14 cellular contexts compared by ENCODE assay signal in the genomic region with DNA sequence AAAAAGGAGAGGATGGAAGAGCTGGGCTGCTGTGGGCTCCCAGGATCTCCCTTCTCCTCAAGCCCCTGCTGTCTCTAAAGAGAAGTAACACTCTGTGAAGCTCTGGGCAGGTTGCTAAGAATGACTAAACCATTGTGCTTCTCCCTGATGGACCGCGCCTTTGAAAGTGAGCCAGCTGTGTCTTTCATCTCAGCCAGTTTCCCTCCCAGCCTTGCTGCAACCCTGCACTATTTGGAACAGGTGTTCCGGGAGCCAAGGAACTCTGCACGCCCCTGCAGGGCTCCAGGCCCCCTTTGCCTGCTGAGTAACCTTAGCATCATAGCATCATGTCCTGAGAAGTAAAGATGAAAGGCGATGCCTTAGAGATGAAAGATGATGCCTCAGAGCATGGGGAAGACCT. TPM values are rescaled to one million over a fixed set of nuclear protein-coding genes. Genes with fewer than 3 reads are reported as not detected.
DNase-seq lines count a peak whose midpoint lies in the region; ATAC-seq, FAIRE-seq and TF ChIP-seq lines count a peak whose summit lies in the region.
"Had no signal": no experiment of that assay in that cellular context is flagged by ENCODE, and none has a peak within 500 bp of the region (broad histone marks: within the 10 kb centered on the region; RNA-seq: fewer than 3 reads in every experiment).

No MANE protein-coding gene starts in this region.

- H3K36me3 Mint-ChIP-seq in astrocyte (ENCODE audit: low read depth, unreplicated experiment) = no peaks in the 10 kb centered on the region
- H3K36me3 Mint-ChIP-seq in activated T-cell treated with anti-CD3 and anti-CD28 coated beads, Interleukin-2, amount 50 U/mL, for 24 hours (ENCODE audit: low read depth) = no peaks in the 10 kb centered on the region
- H3K36me3 Mint-ChIP-seq: CD4-positive, alpha-beta memory T cell; immature natural killer cell; natural killer cell had no signal

- CTCF ChIA-PET in SK-N-SH (lab: Yijun Ruan, JAX) = no interaction called here

- H3K4me1 ChIP-seq in astrocyte (ENCODE audit: insufficient read depth, low read length) (peaks cover 8% of the 10 kb centered on the region), SK-N-SH (ENCODE audit: control insufficient read depth in 1 of 2, insufficient read depth in 2 of 2, low read depth in 1 of 2, low read length in 1 of 2) (peaks cover 0 to 17% of the 10 kb centered on the region in 2 experiments; a peak in 2 of 4 replicates)
- H3K4me1 ChIP-seq: adrenal gland had no signal

- H3K27me3 ChIP-seq in astrocyte (ENCODE audit: insufficient read depth, low read length) = peaks cover 4% of the 10 kb centered on the region
- no peaks in the 10 kb centered on the region; the same call in 1 of the 2 replicates for H3K27me3 ChIP-seq in SK-N-SH (ENCODE audit: insufficient read depth)
- H3K27me3 ChIP-seq: adrenal gland had no signal

- H3K4me2 ChIP-seq in astrocyte (ENCODE audit: low read length) (no peak overlapping the region), SK-N-SH (no peak overlapping the region)

- H3K27ac ChIP-seq in astrocyte (ENCODE audit: low read depth, low read length) = no peak overlapping the region
- H3K27ac ChIP-seq in SK-N-SH (ENCODE audit: low read depth in 2 of 2, low read length in 1 of 2) = no peak overlapping the region
- H3K27ac ChIP-seq: adrenal gland had no signal

- no peak for TF ChIP-seq RAD21 in SK-N-SH (IDR thresholded peaks at IDR 0.05; ENCODE audit: low read length)

- peaks cover 2% of the 10 kb centered on the region for H3K9me3 Mint-ChIP-seq in astrocyte (ENCODE audit: unreplicated experiment)
- no peaks in the 10 kb centered on the region for H3K9me3 Mint-ChIP-seq in activated T-cell treated with anti-CD3 and anti-CD28 coated beads, Interleukin-2, amount 50 U/mL, for 24 hours
- H3K9me3 Mint-ChIP-seq: natural killer cell had no signal

- no peaks in the 10 kb centered on the region for H3K9me2 ChIP-seq in SK-N-SH

- H3K79me2 ChIP-seq in astrocyte (ENCODE audit: insufficient read depth, low read length) (no peaks in the 10 kb centered on the region), SK-N-SH (ENCODE audit: insufficient read depth) (no peaks in the 10 kb centered on the region)

- TF ChIP-seq CTCF in AG09319 (IDR thresholded peaks at IDR 0.05; ENCODE audit: low read depth, low read length) = peak; percentile 8
- no peak for TF ChIP-seq CTCF in astrocyte (IDR thresholded peaks at IDR 0.05; ENCODE audit: insufficient read depth, low read depth, low read length)
- TF ChIP-seq CTCF in SK-N-SH (IDR thresholded peaks at IDR 0.05) = no peak

- H3K4me3 ChIP-seq in astrocyte (ENCODE audit: insufficient read depth, low read depth, low read length) (no peak overlapping the region), SK-N-SH (ENCODE audit: low read depth in 2 of 2, low read length in 1 of 2) (no peak overlapping the region)
- H3K4me3 ChIP-seq: adrenal gland had no signal

- no peak for ATAC-seq in GM19395 (IDR thresholded peaks at IDR 0.05; ENCODE audit: unreplicated experiment)
- ATAC-seq: natural killer cell had no signal

- H3K27me3 Mint-ChIP-seq in astrocyte (ENCODE audit: low read depth, unreplicated experiment) = peaks cover 16% of the 10 kb centered on the region
- peaks cover 45% of the 10 kb centered on the region for H3K27me3 Mint-ChIP-seq in activated T-cell treated with anti-CD3 and anti-CD28 coated beads, Interleukin-2, amount 50 U/mL, for 24 hours

- H2AFZ ChIP-seq in astrocyte (ENCODE audit: low read depth, low read length) (peak overlapping the region; percentile 5), SK-N-SH (ENCODE audit: low read depth) (no peak overlapping the region)

- no peak for DNase-seq in AG09319 (ENCODE audit: extremely low read depth, low read depth)
- peak; percentile 60 for DNase-seq in HT-29 (ENCODE audit: low spot score)
- DNase-seq in astrocyte (ENCODE audit: low read depth) = peak; percentile 54
- DNase-seq in islet precursor cell = peak; percentile 67
- DNase-seq in NCI-H2081 treated with DMSO at 0.1 percent for 48 hours (lab: John Stamatoyannopoulos, UW) = no peak
- no peak for DNase-seq in SK-N-SH
- no peak for DNase-seq in activated T-cell treated with anti-CD3 and anti-CD28 coated beads, Interleukin-2, amount 50 U/mL, for 24 hours
- DNase-seq: adrenal gland; CD4-positive, alpha-beta memory T cell; immature natural killer cell; natural killer cell; T1000 had no signal

- POLR2A ChIA-PET in SK-N-SH (lab: Yijun Ruan, JAX) = no interaction called here

- H3K36me3 ChIP-seq in astrocyte (ENCODE audit: insufficient read depth, low read length) (no peaks in the 10 kb centered on the region), SK-N-SH (replicated peaks in 1 of 2; ENCODE audit: control insufficient read depth in 1 of 2, insufficient read depth in 2 of 2, low read length in 1 of 2) (no peaks in the 10 kb centered on the region)
- H3K36me3 ChIP-seq: adrenal gland had no signal

- no peak for FAIRE-seq in astrocyte (lab: Jason Lieb, UNC)
- FAIRE-seq: endothelial cell of umbilical vein had no signal

- H3K4me1 Mint-ChIP-seq in astrocyte (ENCODE audit: low read depth, unreplicated experiment) = peaks cover 10% of the 10 kb centered on the region
- H3K4me1 Mint-ChIP-seq in activated T-cell treated with anti-CD3 and anti-CD28 coated beads, Interleukin-2, amount 50 U/mL, for 24 hours (ENCODE audit: low read depth) = peaks cover 13% of the 10 kb centered on the region
- H3K4me1 Mint-ChIP-seq: immature natural killer cell, natural killer cell had no signal

- WGBS in SK-N-SH (ENCODE audit: low lambda C conversion rate) = 76% methylated on average over 5 of the region's 5 CpGs

- H3K9ac ChIP-seq in astrocyte (ENCODE audit: low read length) = no peak overlapping the region
- no peak overlapping the region for H3K9ac ChIP-seq in SK-N-SH

- H3F3A ChIP-seq in SK-N-SH (replicated peaks; ENCODE audit: insufficient read depth) = no peaks in the 10 kb centered on the region

- TF ChIP-seq EP300 in SK-N-SH (IDR thresholded peaks at IDR 0.05; ENCODE audit: borderline replicate concordance in 1 of 2, low read depth in 1 of 2, low read length in 1 of 2) = no peak

- H3K27ac Mint-ChIP-seq in astrocyte (ENCODE audit: unreplicated experiment) = no peak overlapping the region
- H3K27ac Mint-ChIP-seq in activated T-cell treated with anti-CD3 and anti-CD28 coated beads, Interleukin-2, amount 50 U/mL, for 24 hours = no peak overlapping the region
- H3K27ac Mint-ChIP-seq: CD4-positive, alpha-beta memory T cell; immature natural killer cell; natural killer cell had no signal

- H4K20me1 ChIP-seq in astrocyte (ENCODE audit: insufficient read depth, low read length) (no peaks in the 10 kb centered on the region), SK-N-SH (ENCODE audit: insufficient read depth) (no peaks in the 10 kb centered on the region)

- no peak overlapping the region for H3K4me3 Mint-ChIP-seq in astrocyte (ENCODE audit: unreplicated experiment)
- no peak overlapping the region for H3K4me3 Mint-ChIP-seq in activated T-cell treated with anti-CD3 and anti-CD28 coated beads, Interleukin-2, amount 50 U/mL, for 24 hours
- H3K4me3 Mint-ChIP-seq: CD4-positive, alpha-beta memory T cell; immature natural killer cell; natural killer cell had no signal

- no peaks in the 10 kb centered on the region for H3K9me3 ChIP-seq in astrocyte (ENCODE audit: insufficient read depth, low read depth, low read length)
- H3K9me3 ChIP-seq in SK-N-SH = no peaks in the 10 kb centered on the region
- H3K9me3 ChIP-seq: adrenal gland had no signal

TF ChIP-seq in SK-N-SH, 30 proteins besides CTCF, POLR2A, EP300 and RAD21 (continues in another document):
- TF ChIP-seq FOXJ3 (CRISPR knock-in tag; IDR thresholded peaks at IDR 0.05) (no peak), TCF12 (IDR thresholded peaks at IDR 0.05) (no peak), MEF2A (IDR thresholded peaks at IDR 0.05; ENCODE audit: borderline replicate concordance, low read depth) (no peak), MXI1 (IDR thresholded peaks at IDR 0.05; ENCODE audit: low read depth, low read length) (no peak), RFX5 (IDR thresholded peaks at IDR 0.05; ENCODE audit: low read length) (no peak)
- TF ChIP-seq, protein P1, sequence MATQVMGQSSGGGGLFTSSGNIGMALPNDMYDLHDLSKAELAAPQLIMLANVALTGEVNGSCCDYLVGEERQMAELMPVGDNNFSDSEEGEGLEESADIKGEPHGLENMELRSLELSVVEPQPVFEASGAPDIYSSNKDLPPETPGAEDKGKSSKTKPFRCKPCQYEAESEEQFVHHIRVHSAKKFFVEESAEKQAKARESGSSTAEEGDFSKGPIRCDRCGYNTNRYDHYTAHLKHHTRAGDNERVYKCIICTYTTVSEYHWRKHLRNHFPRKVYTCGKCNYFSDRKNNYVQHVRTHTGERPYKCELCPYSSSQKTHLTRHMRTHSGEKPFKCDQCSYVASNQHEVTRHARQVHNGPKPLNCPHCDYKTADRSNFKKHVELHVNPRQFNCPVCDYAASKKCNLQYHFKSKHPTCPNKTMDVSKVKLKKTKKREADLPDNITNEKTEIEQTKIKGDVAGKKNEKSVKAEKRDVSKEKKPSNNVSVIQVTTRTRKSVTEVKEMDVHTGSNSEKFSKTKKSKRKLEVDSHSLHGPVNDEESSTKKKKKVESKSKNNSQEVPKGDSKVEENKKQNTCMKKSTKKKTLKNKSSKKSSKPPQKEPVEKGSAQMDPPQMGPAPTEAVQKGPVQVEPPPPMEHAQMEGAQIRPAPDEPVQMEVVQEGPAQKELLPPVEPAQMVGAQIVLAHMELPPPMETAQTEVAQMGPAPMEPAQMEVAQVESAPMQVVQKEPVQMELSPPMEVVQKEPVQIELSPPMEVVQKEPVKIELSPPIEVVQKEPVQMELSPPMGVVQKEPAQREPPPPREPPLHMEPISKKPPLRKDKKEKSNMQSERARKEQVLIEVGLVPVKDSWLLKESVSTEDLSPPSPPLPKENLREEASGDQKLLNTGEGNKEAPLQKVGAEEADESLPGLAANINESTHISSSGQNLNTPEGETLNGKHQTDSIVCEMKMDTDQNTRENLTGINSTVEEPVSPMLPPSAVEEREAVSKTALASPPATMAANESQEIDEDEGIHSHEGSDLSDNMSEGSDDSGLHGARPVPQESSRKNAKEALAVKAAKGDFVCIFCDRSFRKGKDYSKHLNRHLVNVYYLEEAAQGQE (IDR thresholded peaks at IDR 0.05; ENCODE audit: low read depth, low read length) = no peak
- TF ChIP-seq, protein P2, sequence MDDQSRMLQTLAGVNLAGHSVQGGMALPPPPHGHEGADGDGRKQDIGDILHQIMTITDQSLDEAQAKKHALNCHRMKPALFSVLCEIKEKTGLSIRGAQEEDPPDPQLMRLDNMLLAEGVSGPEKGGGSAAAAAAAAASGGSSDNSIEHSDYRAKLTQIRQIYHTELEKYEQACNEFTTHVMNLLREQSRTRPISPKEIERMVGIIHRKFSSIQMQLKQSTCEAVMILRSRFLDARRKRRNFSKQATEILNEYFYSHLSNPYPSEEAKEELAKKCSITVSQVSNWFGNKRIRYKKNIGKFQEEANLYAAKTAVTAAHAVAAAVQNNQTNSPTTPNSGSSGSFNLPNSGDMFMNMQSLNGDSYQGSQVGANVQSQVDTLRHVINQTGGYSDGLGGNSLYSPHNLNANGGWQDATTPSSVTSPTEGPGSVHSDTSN (IDR thresholded peaks at IDR 0.05) = no peak

RNA-seq across cellular contexts. Expression of a gene that starts 39.7 kb away (rescaled TPM):
- 19.4 and 22.5 TPM in 2 replicates for total RNA-seq in HT-29 (2014; rRNA removed; shearing (Covaris generic))
- total RNA-seq in astrocyte = 19.4 and 22.3 TPM in 2 replicates
- 39.2 and 39.4 TPM in 2 replicates for polyA plus RNA-seq in SK-N-SH (2012; rRNA removed)
- 56.0 and 63.8 TPM in 2 replicates for polyA plus RNA-seq in SK-N-SH (2012; cell fraction: cytosol; rRNA removed)
- polyA plus RNA-seq in SK-N-SH (2012; cell fraction: nucleus; rRNA removed) = 7.7 and 12.2 TPM in 2 replicates

Comparison
In these comparisons a context has a peak if more than half of its experiments do, and no peak if none do; other contexts are left out.
1. DNase-seq: peak in HT-29 (single experiment), astrocyte (single experiment) and islet precursor cell (single experiment); none in AG09319 (single experiment), NCI-H2081 treated with DMSO at 0.1 percent for 48 hours (single experiment), SK-N-SH (single experiment) and activated T-cell treated with anti-CD3 and anti-CD28 coated beads, Interleukin-2, amount 50 U/mL, for 24 hours (single experiment).